1 cellular context compared by ENCODE assay signal in genomic region chr11:47861762-47862161, GRCh38.
TF ChIP-seq lines count a peak whose summit lies in the region.

No MANE protein-coding gene starts in this region.

TF ChIP-seq in GM12878, 131 proteins besides CTCF, POLR2A, EP300 and RAD21:
- no peak for TF ChIP-seq RELA (IDR thresholded peaks at IDR 0.05; ENCODE audit: borderline replicate concordance, partially characterized antibody)
- no peak for TF ChIP-seq CBX5 (IDR thresholded peaks at IDR 0.05; ENCODE audit: low read depth)
- no peak for TF ChIP-seq MYB (IDR thresholded peaks at IDR 0.05; ENCODE audit: borderline replicate concordance, low read depth, low read length)
- TF ChIP-seq CREB1 (IDR thresholded peaks at IDR 0.05; ENCODE audit: low read depth) = no peak
- no peak for TF ChIP-seq HDGF (IDR thresholded peaks at IDR 0.05)
- no peak for TF ChIP-seq IRF3 (IDR thresholded peaks at IDR 0.05)
- TF ChIP-seq NFXL1 (IDR thresholded peaks at IDR 0.05; ENCODE audit: borderline replicate concordance) = no peak
- no peak for TF ChIP-seq IKZF2 (IDR thresholded peaks at IDR 0.05)
- TF ChIP-seq NR2C1 (IDR thresholded peaks at IDR 0.05) = no peak
- no peak for TF ChIP-seq SMAD5 (IDR thresholded peaks at IDR 0.05; ENCODE audit: low read depth)
- no peak for TF ChIP-seq USF2 (IDR thresholded peaks at IDR 0.05; ENCODE audit: borderline replicate concordance, low read depth, low read length)
- no peak for TF ChIP-seq CREM (IDR thresholded peaks at IDR 0.05; ENCODE audit: low read depth)
- no peak for TF ChIP-seq ZNF622 (IDR thresholded peaks at IDR 0.05)
- no peak for TF ChIP-seq GATAD2B (conservative IDR thresholded peaks at IDR 0.05; ENCODE audit: low read depth)
- no peak for TF ChIP-seq PAX8 (IDR thresholded peaks at IDR 0.05)
- no peak for TF ChIP-seq POU2F2 (IDR thresholded peaks at IDR 0.05; ENCODE audit: borderline replicate concordance, low read depth, low read length)
- no peak for TF ChIP-seq SKIL (IDR thresholded peaks at IDR 0.05; ENCODE audit: low read depth, poor library complexity, severe bottlenecking)
